In the genomic region with DNA sequence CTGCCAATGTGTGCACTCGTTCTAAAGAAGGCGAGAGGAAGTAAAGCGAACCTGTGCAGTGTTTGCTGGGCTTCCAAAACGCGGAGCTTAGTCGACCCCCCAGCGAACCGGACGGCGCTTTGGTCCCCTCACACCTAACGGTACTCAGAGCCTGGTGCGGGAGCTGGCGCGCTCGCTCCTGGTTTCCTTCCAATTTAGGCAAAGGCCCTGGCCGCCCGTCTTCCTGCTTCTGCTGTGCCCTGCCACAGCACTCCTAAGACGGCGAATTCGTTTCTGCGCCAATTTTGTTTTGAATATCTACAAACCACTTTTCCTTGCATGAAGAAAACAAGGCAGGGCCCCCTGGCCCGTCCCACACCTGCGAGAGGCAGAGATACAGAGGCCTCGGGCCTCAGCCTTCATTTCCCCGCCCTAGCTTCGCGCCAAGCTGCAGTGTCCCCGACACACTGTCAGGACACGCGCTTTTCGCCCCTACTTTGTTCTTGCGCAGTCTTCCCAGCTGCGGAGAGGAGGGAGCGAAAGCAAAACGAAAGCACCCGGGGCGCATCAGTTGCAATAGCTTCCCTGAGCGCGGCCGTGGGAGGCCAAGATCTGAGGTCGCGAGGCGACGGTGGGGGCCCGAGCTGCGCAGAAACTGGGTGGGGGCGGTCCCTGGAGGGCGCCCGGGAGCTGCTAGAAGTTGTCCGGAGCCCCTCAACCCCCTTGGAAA, we compare ENCODE assay signal across 8 cellular contexts.
A peak's percentile ranks its signal among the peaks of the same experiment; 100 is the strongest.
DNase-seq lines count a peak whose midpoint lies in the region; ATAC-seq and TF ChIP-seq lines count a peak whose summit lies in the region.

No MANE protein-coding gene starts in this region.

- H3K36me3 ChIP-seq in DOHH2 (ENCODE audit: control insufficient read depth, low read length) (peaks cover 26% of the 10 kb centered on the region), duodenal mucosa (ENCODE audit: control insufficient read depth in 1 of 2, insufficient read depth in 2 of 2, low read length in 2 of 2) (no peaks in the 10 kb centered on the region)

- H3K4me3 ChIP-seq in DOHH2 (ENCODE audit: low read length) (peak overlapping the region; percentile 93), duodenal mucosa (ENCODE audit: low read depth in 1 of 2, low read length in 2 of 2) (peak overlapping the region; percentile 88 to 90), mononuclear cell (ENCODE audit: low read length) (peak overlapping the region; percentile 31)

- H3K4me2 ChIP-seq in DOHH2 (ENCODE audit: low read length), result peak overlapping the region; percentile 88

- peaks cover 17% of the 10 kb centered on the region for H4K20me1 ChIP-seq in DOHH2 (ENCODE audit: control insufficient read depth, insufficient read depth, low read depth, low read length)

- ATAC-seq in GM21447 (IDR thresholded peaks at IDR 0.05; ENCODE audit: unreplicated experiment) (no peak), HG02938 (IDR thresholded peaks at IDR 0.05; ENCODE audit: unreplicated experiment) (no peak)

- H3K9ac ChIP-seq in duodenal mucosa (ENCODE audit: low read depth in 1 of 2, low read length in 2 of 2), result peak overlapping the region; percentile 65 to 91

- H3K9me2 ChIP-seq in DOHH2 (replicated peaks; ENCODE audit: control insufficient read depth, low read length), result no peaks in the 10 kb centered on the region

- no peak for TF ChIP-seq CTCF in DOHH2 (IDR thresholded peaks at IDR 0.05; ENCODE audit: low read depth, low read length, poor library complexity, severe bottlenecking)

- peaks cover 63% of the 10 kb centered on the region for H3K79me2 ChIP-seq in DOHH2 (ENCODE audit: control insufficient read depth, low read length)

- H3K27me3 ChIP-seq in DOHH2 (ENCODE audit: control insufficient read depth, low read length) (peaks cover 9% of the 10 kb centered on the region), duodenal mucosa (ENCODE audit: control insufficient read depth in 1 of 2, insufficient read depth in 2 of 2, low read length in 2 of 2) (peaks cover 43 to 44% of the 10 kb centered on the region in 2 donors), mononuclear cell (ENCODE audit: insufficient read depth, low read length) (peaks cover 44% of the 10 kb centered on the region)

- H3K4me1 ChIP-seq in DOHH2 (ENCODE audit: control insufficient read depth, low read length) (peaks cover 64% of the 10 kb centered on the region), duodenal mucosa (ENCODE audit: control insufficient read depth in 1 of 2, insufficient read depth in 2 of 2, low read length in 2 of 2) (peaks cover 50 to 59% of the 10 kb centered on the region in 2 donors), mononuclear cell (ENCODE audit: insufficient read depth, low read length) (peaks cover 75% of the 10 kb centered on the region)

- H3F3A ChIP-seq in DOHH2 (ENCODE audit: control insufficient read depth, insufficient read depth), result peaks cover 30% of the 10 kb centered on the region

- H3K27ac ChIP-seq in DOHH2 (ENCODE audit: low read depth, low read length) (peak overlapping the region; percentile 89), duodenal mucosa (ENCODE audit: low read depth, low read length) (peak overlapping the region; percentile 99), temporal lobe (ENCODE audit: low read depth, low read length) (peak overlapping the region; percentile 98)

- H3K9me3 ChIP-seq in DOHH2 (ENCODE audit: control insufficient read depth, insufficient read depth, low read length), result no peaks in the 10 kb centered on the region
- no peaks in the 10 kb centered on the region for H3K9me3 ChIP-seq in duodenal mucosa (ENCODE audit: control insufficient read depth in 1 of 2, low read length in 2 of 2)
- H3K9me3 ChIP-seq in mononuclear cell (ENCODE audit: low read depth, low read length), result no peaks in the 10 kb centered on the region

- peak; percentile 47 for DNase-seq in activated CD4-positive, alpha-beta T cell treated with anti-CD3 and anti-CD28 coated beads for 1 hour
- no peak for DNase-seq in GM03348 (ENCODE audit: low spot score)

Comparison
In these comparisons a context has a peak if more than half of its experiments do, and no peak if none do; other contexts are left out.
1. H3K4me3 ChIP-seq: peak in every context shown above with its lines; median percentile 93 in DOHH2; 89 in duodenal mucosa; 31 in mononuclear cell.